Comparison of ENCODE assay signal across 1 cellular context in the genomic region with DNA sequence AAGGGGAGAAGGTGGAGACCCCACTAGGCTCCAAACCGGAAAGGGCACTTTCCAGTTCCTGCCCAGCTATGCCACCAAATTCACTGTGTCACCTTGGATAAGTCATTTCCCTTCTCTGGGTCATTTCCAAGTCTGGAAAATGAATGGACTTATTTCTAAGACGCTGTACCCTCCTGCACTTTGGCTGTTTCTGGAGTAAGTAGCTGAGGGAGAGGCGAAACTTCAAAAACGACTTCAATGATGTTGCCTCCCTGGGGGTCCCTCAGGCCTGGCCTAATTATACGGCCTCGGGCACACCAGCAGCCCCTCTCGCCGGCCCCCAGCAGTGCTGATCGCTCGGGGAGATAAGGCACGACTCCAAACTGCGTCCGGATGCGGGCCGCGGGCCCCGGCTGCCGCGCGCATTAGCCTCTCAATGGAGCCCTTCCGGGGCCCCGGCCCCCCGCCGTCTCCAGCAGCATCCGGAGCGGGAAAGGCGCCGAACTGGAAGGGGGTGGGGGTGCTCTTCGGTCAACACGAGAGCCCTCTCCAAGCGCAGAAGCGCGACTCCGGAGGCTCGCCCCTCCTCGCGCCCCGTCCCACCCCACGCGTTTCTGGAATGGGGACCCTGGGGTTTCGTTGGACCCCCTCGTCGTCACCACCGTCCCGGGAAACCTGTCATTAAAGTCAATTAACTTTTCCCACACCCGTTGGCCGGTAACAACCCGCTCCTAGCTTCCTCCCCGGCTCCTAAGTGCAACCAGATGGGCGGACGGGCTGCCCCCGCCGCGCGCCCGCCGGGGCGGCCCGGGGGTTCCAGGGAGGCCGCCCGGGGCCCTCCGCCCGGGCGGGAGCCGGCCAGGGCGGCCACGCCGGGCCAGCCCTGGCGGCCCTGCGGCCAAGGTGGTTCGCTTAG.
TF ChIP-seq lines count a peak whose summit lies in the region.

No MANE protein-coding gene starts in this region.

TF ChIP-seq in HCT116, 20 proteins besides CTCF, POLR2A, EP300 and RAD21:
- TF ChIP-seq, protein P1, sequence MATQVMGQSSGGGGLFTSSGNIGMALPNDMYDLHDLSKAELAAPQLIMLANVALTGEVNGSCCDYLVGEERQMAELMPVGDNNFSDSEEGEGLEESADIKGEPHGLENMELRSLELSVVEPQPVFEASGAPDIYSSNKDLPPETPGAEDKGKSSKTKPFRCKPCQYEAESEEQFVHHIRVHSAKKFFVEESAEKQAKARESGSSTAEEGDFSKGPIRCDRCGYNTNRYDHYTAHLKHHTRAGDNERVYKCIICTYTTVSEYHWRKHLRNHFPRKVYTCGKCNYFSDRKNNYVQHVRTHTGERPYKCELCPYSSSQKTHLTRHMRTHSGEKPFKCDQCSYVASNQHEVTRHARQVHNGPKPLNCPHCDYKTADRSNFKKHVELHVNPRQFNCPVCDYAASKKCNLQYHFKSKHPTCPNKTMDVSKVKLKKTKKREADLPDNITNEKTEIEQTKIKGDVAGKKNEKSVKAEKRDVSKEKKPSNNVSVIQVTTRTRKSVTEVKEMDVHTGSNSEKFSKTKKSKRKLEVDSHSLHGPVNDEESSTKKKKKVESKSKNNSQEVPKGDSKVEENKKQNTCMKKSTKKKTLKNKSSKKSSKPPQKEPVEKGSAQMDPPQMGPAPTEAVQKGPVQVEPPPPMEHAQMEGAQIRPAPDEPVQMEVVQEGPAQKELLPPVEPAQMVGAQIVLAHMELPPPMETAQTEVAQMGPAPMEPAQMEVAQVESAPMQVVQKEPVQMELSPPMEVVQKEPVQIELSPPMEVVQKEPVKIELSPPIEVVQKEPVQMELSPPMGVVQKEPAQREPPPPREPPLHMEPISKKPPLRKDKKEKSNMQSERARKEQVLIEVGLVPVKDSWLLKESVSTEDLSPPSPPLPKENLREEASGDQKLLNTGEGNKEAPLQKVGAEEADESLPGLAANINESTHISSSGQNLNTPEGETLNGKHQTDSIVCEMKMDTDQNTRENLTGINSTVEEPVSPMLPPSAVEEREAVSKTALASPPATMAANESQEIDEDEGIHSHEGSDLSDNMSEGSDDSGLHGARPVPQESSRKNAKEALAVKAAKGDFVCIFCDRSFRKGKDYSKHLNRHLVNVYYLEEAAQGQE (IDR thresholded peaks at IDR 0.05; ENCODE audit: low read depth): no peak
- TF ChIP-seq CEBPB (IDR thresholded peaks at IDR 0.05; ENCODE audit: low read depth): no peak
- no peak for TF ChIP-seq EGR1 (IDR thresholded peaks at IDR 0.05; ENCODE audit: low read depth)
- TF ChIP-seq ZFX (IDR thresholded peaks at IDR 0.05): no peak
- peak; percentile 94 for TF ChIP-seq TCF7L2 (IDR thresholded peaks at IDR 0.05; ENCODE audit: borderline replicate concordance, extremely low read depth, insufficient read depth, insufficient read length)
- no peak for TF ChIP-seq EZH2 (IDR thresholded peaks at IDR 0.05)
- TF ChIP-seq, protein P2, sequence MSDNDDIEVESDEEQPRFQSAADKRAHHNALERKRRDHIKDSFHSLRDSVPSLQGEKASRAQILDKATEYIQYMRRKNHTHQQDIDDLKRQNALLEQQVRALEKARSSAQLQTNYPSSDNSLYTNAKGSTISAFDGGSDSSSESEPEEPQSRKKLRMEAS (IDR thresholded peaks at IDR 0.05): no peak
- no peak for TF ChIP-seq JUND (IDR thresholded peaks at IDR 0.05)
- peak; percentile 30 for TF ChIP-seq YY1 (IDR thresholded peaks at IDR 0.05; ENCODE audit: extremely low read depth, insufficient replicate concordance, low read depth, low read length)
- no peak for TF ChIP-seq ELF1 (IDR thresholded peaks at IDR 0.05; ENCODE audit: borderline replicate concordance, low read depth)
- TF ChIP-seq, protein P3, sequence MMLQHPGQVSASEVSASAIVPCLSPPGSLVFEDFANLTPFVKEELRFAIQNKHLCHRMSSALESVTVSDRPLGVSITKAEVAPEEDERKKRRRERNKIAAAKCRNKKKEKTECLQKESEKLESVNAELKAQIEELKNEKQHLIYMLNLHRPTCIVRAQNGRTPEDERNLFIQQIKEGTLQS (IDR thresholded peaks at IDR 0.05): no peak
- TF ChIP-seq SP1 (IDR thresholded peaks at IDR 0.05; ENCODE audit: low read depth): no peak
- TF ChIP-seq CBX3 (IDR thresholded peaks at IDR 0.05; ENCODE audit: low read depth): no peak
